ENCODE assay signal across 25 cellular contexts in genomic region chr1:154496381-154496780, GRCh38. TPM values are rescaled to one million over a fixed set of nuclear protein-coding genes. Genes with fewer than 3 reads are reported as not detected.
DNase-seq lines count a peak whose midpoint lies in the region; ATAC-seq and TF ChIP-seq lines count a peak whose summit lies in the region.
"Had no signal": no experiment of that assay in that cellular context is flagged by ENCODE, and none has a peak within 500 bp of the region (broad histone marks: within the 10 kb centered on the region; RNA-seq: fewer than 3 reads in every experiment).

No MANE protein-coding gene starts in this region.

- H3K27me3 ChIP-seq in cardiac muscle cell (peaks cover 27% of the 10 kb centered on the region), lower lobe of right lung (ENCODE audit: low read depth) (peaks cover 5% of the 10 kb centered on the region), transverse colon (peaks cover 50% of the 10 kb centered on the region)

- ATAC-seq in activated T-helper 17 cell treated with anti-CD3 and anti-CD28 coated beads, Interleukin-2, amount 50 U/mL, for 72 hours (replicated peaks) = no peak
- ATAC-seq in lower lobe of right lung = peak; percentile 41 to 72
- ATAC-seq: stimulated activated naive CD8-positive, alpha-beta T cell treated with anti-CD3 and anti-CD28 coated beads, Interleukin-15, amount 100 ng/mL, for 72 hours had no signal

- WGBS in transverse colon (ENCODE audit: low coverage in 1 of 2), 2 donors = 79 to 84% methylated on average over 4 to 5 of the region's 5 CpGs

- in situ Hi-C loops in transverse colon (cut with MboI; ENCODE audit: low pct_ligation_motif_present in 1 of 4, low pct_unique_long_range_greater_than_20kb in 1 of 4, low sequenced_read_pairs in 3 of 4) = no loop called here

- no peaks in the 10 kb centered on the region for H3K9me3 ChIP-seq in cardiac muscle cell (ENCODE audit: low read depth)
- no peaks in the 10 kb centered on the region for H3K9me3 ChIP-seq in lower lobe of right lung
- no peaks in the 10 kb centered on the region for H3K9me3 ChIP-seq in transverse colon
- H3K9me3 ChIP-seq: breast epithelium had no signal

- no peaks in the 10 kb centered on the region for H3K9me3 Mint-ChIP-seq in activated T-helper 17 cell treated with anti-CD3 and anti-CD28 coated beads, Interleukin-2, amount 50 U/mL, for 72 hours
- H3K9me3 Mint-ChIP-seq: activated CD4-positive, alpha-beta T cell treated with anti-CD3 and anti-CD28 coated beads, Interleukin-2, amount 10 ng/mL, durations not matched to agents 24 days and 14 days; neural crest cell; stimulated activated naive CD8-positive, alpha-beta T cell treated with anti-CD3 and anti-CD28 coated beads, Interleukin-15, amount 100 ng/mL, for 72 hours had no signal

- intact Hi-C loops in cardiac septum (cut with DNase I) (no loop called here), lower lobe of right lung (cut with DNase I) (loop anchor here (10.0 kb wide), 1 partner anchor 48 kb away; no protein-coding TSS in a partner anchor), transverse colon (cut with DNase I; ENCODE audit: low total_unique reads) (no loop called here)

- H3K36me3 Mint-ChIP-seq in activated T-helper 17 cell treated with anti-CD3 and anti-CD28 coated beads, Interleukin-2, amount 50 U/mL, for 72 hours (ENCODE audit: low read depth) = no peaks in the 10 kb centered on the region

- peaks cover 19% of the 10 kb centered on the region for H3K27me3 Mint-ChIP-seq in activated T-helper 17 cell treated with anti-CD3 and anti-CD28 coated beads, Interleukin-2, amount 50 U/mL, for 72 hours

- H3K4me1 Mint-ChIP-seq in activated T-helper 17 cell treated with anti-CD3 and anti-CD28 coated beads, Interleukin-2, amount 50 U/mL, for 72 hours = peaks cover 31% of the 10 kb centered on the region

- peak overlapping the region; percentile 74 for H3K4me3 Mint-ChIP-seq in activated T-helper 17 cell treated with anti-CD3 and anti-CD28 coated beads, Interleukin-2, amount 50 U/mL, for 72 hours
- H3K4me3 Mint-ChIP-seq: activated CD4-positive, alpha-beta T cell treated with anti-CD3 and anti-CD28 coated beads, Interleukin-2, amount 10 ng/mL, durations not matched to agents 24 days and 14 days had no signal

- TF ChIP-seq CTCF in cardiac muscle cell (IDR thresholded peaks at IDR 0.05; ENCODE audit: low read depth, low read length) = no peak
- no peak for TF ChIP-seq CTCF in lower lobe of right lung (IDR thresholded peaks at IDR 0.05)
- no peak for TF ChIP-seq CTCF in transverse colon (IDR thresholded peaks at IDR 0.05)

- H3K4me3 ChIP-seq in cardiac muscle cell (no peak overlapping the region), lower lobe of right lung (no peak overlapping the region), transverse colon (no peak overlapping the region)
- H3K4me3 ChIP-seq: breast epithelium had no signal

- no peak for TF ChIP-seq POLR2A in transverse colon (IDR thresholded peaks at IDR 0.05)

- no peak for TF ChIP-seq EP300 in transverse colon (IDR thresholded peaks at IDR 0.05; ENCODE audit: low read depth)

- peak overlapping the region; percentile 93 for H3K27ac Mint-ChIP-seq in activated T-helper 17 cell treated with anti-CD3 and anti-CD28 coated beads, Interleukin-2, amount 50 U/mL, for 72 hours
- H3K27ac Mint-ChIP-seq: activated CD4-positive, alpha-beta T cell treated with anti-CD3 and anti-CD28 coated beads, Interleukin-2, amount 10 ng/mL, durations not matched to agents 24 days and 14 days had no signal

- peak in 1 of 2 donors; percentile 60 for DNase-seq in cardiac muscle cell (ENCODE audit: low read depth in 1 of 2, low spot score in 1 of 2)
- no peak for DNase-seq in cardiac septum (ENCODE audit: low spot score)
- DNase-seq in lower lobe of right lung = no peak
- DNase-seq in transverse colon = no peak
- DNase-seq in MV-4-11 (lab: John Stamatoyannopoulos, UW) = no peak
- DNase-seq in DMS79 (lab: John Stamatoyannopoulos, UW) = no peak
- no peak for DNase-seq in D341Med (ENCODE audit: low spot score)
- DNase-seq: activated CD4-positive, alpha-beta T cell treated with anti-CD3 and anti-CD28 coated beads, Interleukin-2, amount 10 ng/mL, durations not matched to agents 24 days and 14 days; activated gamma-delta T cell; C1 segment of cervical spinal cord; DMS153; NCI-H1436; NCI-H2171 treated with DMSO at 0.1 percent for 48 hours; NCI-H69; SHP77 treated with DMSO at 0.1 percent for 48 hours; stimulated activated CD4-positive, alpha-beta T cell treated with anti-CD3 and anti-CD28 coated beads, Interleukin-2, amount 100 ng/mL, for 48 hours; stimulated activated naive CD8-positive, alpha-beta T cell treated with anti-CD3 and anti-CD28 coated beads, Interleukin-15, amount 100 ng/mL, for 72 hours; T-helper 1 cell had no signal

- H3K36me3 ChIP-seq in cardiac muscle cell = no peaks in the 10 kb centered on the region
- peaks cover 19% of the 10 kb centered on the region for H3K36me3 ChIP-seq in lower lobe of right lung
- H3K36me3 ChIP-seq in transverse colon = no peaks in the 10 kb centered on the region
- H3K36me3 ChIP-seq: breast epithelium had no signal

- peak overlapping the region; percentile 81 for H3K27ac ChIP-seq in cardiac muscle cell
- H3K27ac ChIP-seq in lower lobe of right lung = peak overlapping the region; percentile 64
- H3K27ac ChIP-seq in transverse colon = peak overlapping the region in 3 of 4 donors; percentile 31 to 55 (median 31)

- H3K4me1 ChIP-seq in cardiac muscle cell (ENCODE audit: low read depth) (peaks cover 35% of the 10 kb centered on the region), lower lobe of right lung (peaks cover 78% of the 10 kb centered on the region), transverse colon (peaks cover 0 to 9% (median 2%) of the 10 kb centered on the region in 4 donors)
- H3K4me1 ChIP-seq: breast epithelium had no signal

RNA-seq across cellular contexts. Expression of gene TDRD10, which starts 5.6 kb away (rescaled TPM):
- 0.51 and 0.53 TPM in 2 replicates for total RNA-seq in cardiac muscle cell
- 0.54 and 1.0 TPM in 2 replicates for polyA plus RNA-seq in cardiac muscle cell
- 5.0 TPM for total RNA-seq in cardiac septum
- not detected for total RNA-seq in activated T-helper 17 cell treated with anti-CD3 and anti-CD28 coated beads, Interleukin-2, amount 50 U/mL, for 72 hours
- 20.2 TPM for total RNA-seq in lower lobe of right lung
- total RNA-seq in transverse colon = 1 to 10 TPM in 1 of 4 donors, under 1 TPM in 1, not detected in 2; 0.96 to 3.3 TPM
- total RNA-seq: activated CD4-positive, alpha-beta T cell treated with anti-CD3 and anti-CD28 coated beads, Interleukin-2, amount 10 ng/mL, durations not matched to agents 24 days and 14 days; epithelial cell of proximal tubule; kidney epithelial cell; mononuclear cell; neural crest cell; progenitor cell of endocrine pancreas had no signal

RNA-seq across cellular contexts. Expression of gene SHE, which starts 5.8 kb away (rescaled TPM):
- total RNA-seq in cardiac muscle cell (2.1 and 2.7 TPM in 2 replicates), cardiac septum (16.8 TPM), lower lobe of right lung (40.1 TPM), transverse colon (10 to 100 TPM in 1 of 4 donors, 1 to 10 TPM in 3; 5.2 to 15.0 (median 6.7) TPM)
- 1.7 and 2.0 TPM in 2 replicates for polyA plus RNA-seq in cardiac muscle cell
- total RNA-seq in activated T-helper 17 cell treated with anti-CD3 and anti-CD28 coated beads, Interleukin-2, amount 50 U/mL, for 72 hours = under 1 TPM in 1 of 2 donors, not detected in 1; 0.03 TPM
- total RNA-seq: activated CD4-positive, alpha-beta T cell treated with anti-CD3 and anti-CD28 coated beads, Interleukin-2, amount 10 ng/mL, durations not matched to agents 24 days and 14 days; progenitor cell of endocrine pancreas had no signal

Comparison
In these comparisons a context has a peak if more than half of its experiments do, and no peak if none do; other contexts are left out.
1. H3K27ac ChIP-seq: peak in every context shown above with its lines; median percentile 81 in cardiac muscle cell; 64 in lower lobe of right lung; 31 in transverse colon.